ENCODE assay signal across 22 cellular contexts in genomic region chr3:152968388-152969024, GRCh38.
A peak's percentile ranks its signal among the peaks of the same experiment; 100 is the strongest.
DNase-seq lines count a peak whose midpoint lies in the region; ATAC-seq, FAIRE-seq and TF ChIP-seq lines count a peak whose summit lies in the region.
"Had no signal": no experiment of that assay in that cellular context is flagged by ENCODE, and none has a peak within 500 bp of the region (broad histone marks: within the 10 kb centered on the region; RNA-seq: fewer than 3 reads in every experiment).

No MANE protein-coding gene starts in this region.

- no peaks in the 10 kb centered on the region for H3K36me3 Mint-ChIP-seq in activated naive CD4-positive, alpha-beta T cell treated with anti-CD3 and anti-CD28 coated beads, Interleukin-2, amount 10 ng/mL, durations not matched to agents 7 days and 5 days
- H3K36me3 Mint-ChIP-seq: CD8-positive, alpha-beta memory T cell; natural killer cell treated with Interleukin-12 subunit alpha and Interleukin-12 subunit beta and Interleukin-15 and Interleukin-18, amount 100 ng/mL, for 72 hours had no signal

- ATAC-seq in SK-N-SH treated with all-trans-retinoic acid at 6 μM for 48 hours (peak; percentile 42; the same call in 2 of the 3 replicates), K562 (peak; percentile 74), GM19397 (IDR thresholded peaks at IDR 0.05; ENCODE audit: unreplicated experiment) (no peak)
- ATAC-seq: left ventricle myocardium superior; natural killer cell treated with Interleukin-12 subunit alpha and Interleukin-12 subunit beta and Interleukin-15 and Interleukin-18, amount 100 ng/mL, for 72 hours had no signal

- H4K20me1 ChIP-seq in SK-N-SH (ENCODE audit: insufficient read depth) = no peaks in the 10 kb centered on the region
- no peaks in the 10 kb centered on the region for H4K20me1 ChIP-seq in K562 (replicated peaks; ENCODE audit: control insufficient read depth, insufficient read depth, low read length)
- no peaks in the 10 kb centered on the region for H4K20me1 ChIP-seq in smooth muscle cell (ENCODE audit: low read depth)

- H3K9me1 ChIP-seq in K562 (ENCODE audit: control insufficient read depth, insufficient read depth, low read length) = no peaks in the 10 kb centered on the region

- TF ChIP-seq EP300 in SK-N-SH (IDR thresholded peaks at IDR 0.05; ENCODE audit: borderline replicate concordance in 1 of 2, low read depth in 1 of 2, low read length in 1 of 2) (no peak), K562 (IDR thresholded peaks at IDR 0.05; ENCODE audit: low read length) (no peak), suprapubic skin (IDR thresholded peaks at IDR 0.05) (no peak)

- peak; percentile 51 for FAIRE-seq in K562 (lab: Jason Lieb, UNC)
- FAIRE-seq: GM12892 had no signal

- in situ Hi-C loops in K562 (cut with MboI) = no loop called here

- intact Hi-C loops in K562 (cut with micrococcal nuclease) = loop anchor here (5.0 kb wide), 2 partner anchors 54 to 131 kb away; partner anchors contain the start of gene P2RY1

- POLR2A ChIA-PET in SK-N-SH (lab: Yijun Ruan, JAX) = no interaction called here
- POLR2A ChIA-PET in K562 (lab: Yijun Ruan, JAX) = no interaction called here

- no peaks in the 10 kb centered on the region for H3K27me3 ChIP-seq in SK-N-SH (ENCODE audit: insufficient read depth)
- no peaks in the 10 kb centered on the region for H3K27me3 ChIP-seq in K562 (ENCODE audit: control insufficient read depth in 2 of 2, insufficient read depth in 2 of 2, low read length in 2 of 2)
- H3K27me3 ChIP-seq in smooth muscle cell (ENCODE audit: low read depth) = no peaks in the 10 kb centered on the region
- H3K27me3 ChIP-seq in suprapubic skin = no peaks in the 10 kb centered on the region
- H3K27me3 ChIP-seq: Peyer's patch, testis had no signal

- H3K4me1 Mint-ChIP-seq in activated naive CD4-positive, alpha-beta T cell treated with anti-CD3 and anti-CD28 coated beads, Interleukin-2, amount 10 ng/mL, durations not matched to agents 7 days and 5 days = no peaks in the 10 kb centered on the region
- H3K4me1 Mint-ChIP-seq: CD8-positive, alpha-beta memory T cell; central memory CD8-positive, alpha-beta T cell had no signal

- H3K4me3 ChIP-seq in SK-N-SH (ENCODE audit: low read depth in 2 of 2, low read length in 1 of 2) (no peak overlapping the region), K562 (no peak overlapping the region), smooth muscle cell (no peak overlapping the region), suprapubic skin (no peak overlapping the region)
- H3K4me3 ChIP-seq: Peyer's patch, testis had no signal

- H3K9me3 ChIP-seq in SK-N-SH (no peaks in the 10 kb centered on the region), K562 (replicated peaks; ENCODE audit: control insufficient read depth, insufficient read depth, low read depth, low read length) (0 out of 2 replicates have a peak, but pooled peaks cover 8% of the 10 kb centered on the region), smooth muscle cell (replicated peaks; ENCODE audit: low read depth) (no peaks in the 10 kb centered on the region), suprapubic skin (no peaks in the 10 kb centered on the region)
- H3K9me3 ChIP-seq: Peyer's patch, testis had no signal

- no TSS peak for BruUV-seq in K562 (replicated peaks; lab: Mats Ljungman, UMichigan)

- H3K36me3 ChIP-seq in SK-N-SH (replicated peaks in 1 of 2; ENCODE audit: control insufficient read depth in 1 of 2, insufficient read depth in 2 of 2, low read length in 1 of 2) = no peaks in the 10 kb centered on the region
- no peaks in the 10 kb centered on the region for H3K36me3 ChIP-seq in K562 (ENCODE audit: control insufficient read depth, insufficient read depth, low read length)
- H3K36me3 ChIP-seq in smooth muscle cell (ENCODE audit: low read depth) = peaks cover 5% of the 10 kb centered on the region
- H3K36me3 ChIP-seq in suprapubic skin = no peaks in the 10 kb centered on the region
- H3K36me3 ChIP-seq: Peyer's patch had no signal

- H3K27ac ChIP-seq in SK-N-SH (ENCODE audit: low read depth in 2 of 2, low read length in 1 of 2) (no peak overlapping the region), K562 (ENCODE audit: extremely low read depth, low read depth, low read length) (peak overlapping the region; percentile 71), smooth muscle cell (ENCODE audit: low read depth) (peak overlapping the region; percentile 36), suprapubic skin (no peak overlapping the region)
- H3K27ac ChIP-seq: Peyer's patch, testis had no signal

- no peaks in the 10 kb centered on the region for H3K9me3 Mint-ChIP-seq in activated naive CD4-positive, alpha-beta T cell treated with anti-CD3 and anti-CD28 coated beads, Interleukin-2, amount 10 ng/mL, durations not matched to agents 7 days and 5 days
- H3K9me3 Mint-ChIP-seq: central memory CD8-positive, alpha-beta T cell; HFFc6 had no signal

- TF ChIP-seq CTCF in SK-N-SH (IDR thresholded peaks at IDR 0.05) = no peak
- TF ChIP-seq CTCF in K562 (IDR thresholded peaks at IDR 0.05 in 2 of 3, conservative IDR thresholded peaks at IDR 0.05 in 1 of 3; ENCODE audit: insufficient read depth in 2 of 3, low read depth in 1 of 3, low read length in 3 of 3) = no peak
- no peak for TF ChIP-seq CTCF in smooth muscle cell (IDR thresholded peaks at IDR 0.05; ENCODE audit: borderline replicate concordance, insufficient read depth, poor library complexity, severe bottlenecking)
- no peak for TF ChIP-seq CTCF in suprapubic skin (IDR thresholded peaks at IDR 0.05)

- H3F3A ChIP-seq in SK-N-SH (replicated peaks; ENCODE audit: insufficient read depth) (no peaks in the 10 kb centered on the region), smooth muscle cell (ENCODE audit: low read depth) (no peaks in the 10 kb centered on the region)

- no peaks in the 10 kb centered on the region for H3K4me1 ChIP-seq in SK-N-SH (ENCODE audit: control insufficient read depth in 1 of 2, insufficient read depth in 2 of 2, low read depth in 1 of 2, low read length in 1 of 2)
- peaks cover 4 to 22% of the 10 kb centered on the region in 2 experiments; a peak in 3 of 5 replicates for H3K4me1 ChIP-seq in K562 (replicated peaks in 1 of 2; ENCODE audit: control insufficient read depth in 2 of 2, insufficient read depth in 2 of 2, low read length in 2 of 2)
- H3K4me1 ChIP-seq in smooth muscle cell (ENCODE audit: low read depth) = no peaks in the 10 kb centered on the region
- peaks cover 5% of the 10 kb centered on the region for H3K4me1 ChIP-seq in suprapubic skin
- H3K4me1 ChIP-seq: Peyer's patch, testis had no signal

- no peak overlapping the region for H2AFZ ChIP-seq in SK-N-SH (ENCODE audit: low read depth)
- peak overlapping the region; percentile 88 for H2AFZ ChIP-seq in K562 (ENCODE audit: low read depth, low read length)
- peak overlapping the region; percentile 22 for H2AFZ ChIP-seq in smooth muscle cell (ENCODE audit: low read depth)

- no peaks in the 10 kb centered on the region for H3K79me2 ChIP-seq in SK-N-SH (ENCODE audit: insufficient read depth)
- no peaks in the 10 kb centered on the region for H3K79me2 ChIP-seq in K562 (ENCODE audit: control insufficient read depth, insufficient read depth, low read length)
- no peaks in the 10 kb centered on the region for H3K79me2 ChIP-seq in smooth muscle cell (ENCODE audit: low read depth)

- no peaks in the 10 kb centered on the region for H3K27me3 Mint-ChIP-seq in activated naive CD4-positive, alpha-beta T cell treated with anti-CD3 and anti-CD28 coated beads, Interleukin-2, amount 10 ng/mL, durations not matched to agents 7 days and 5 days

- H3K9ac ChIP-seq in SK-N-SH = no peak overlapping the region
- H3K9ac ChIP-seq in K562 (ENCODE audit: insufficient read depth in 1 of 2, low read depth in 2 of 2, low read length in 2 of 2) = peak overlapping the region; percentile 6 to 22; a peak in 1 of 4 replicates
- H3K9ac ChIP-seq in smooth muscle cell (ENCODE audit: low read depth) = no peak overlapping the region

- CTCF ChIA-PET in SK-N-SH (lab: Yijun Ruan, JAX) (no interaction called here), K562 (lab: Yijun Ruan, JAX; ENCODE audit: low intra/inter-chr PET ratio) (interaction anchor here (0.7 kb wide), 1 partner anchor 33 kb away, joined by 3 read pairs; no protein-coding TSS in a partner anchor)
- CTCF ChIA-PET in activated naive CD4-positive, alpha-beta T cell treated with anti-CD3 and anti-CD28 coated beads, Interleukin-2, amount 10 ng/mL, durations not matched to agents 7 days and 5 days (lab: Charles Lee) = no interaction called here

- no peaks in the 10 kb centered on the region for H3K9me2 ChIP-seq in SK-N-SH

- DNase-seq in SK-N-SH (no peak), K562 (ENCODE audit: extremely low read depth in 1 of 4, low spot score in 3 of 4) (peak; percentile 8 to 66 (median 22)), fibroblast of peridontal ligament (ENCODE audit: extremely low read depth) (peak; percentile 15), smooth muscle cell (lab: John Stamatoyannopoulos, UW; ENCODE audit: unreplicated experiment) (no peak), suprapubic skin (ENCODE audit: low spot score in 2 of 2) (no peak)
- DNase-seq in activated naive CD4-positive, alpha-beta T cell treated with anti-CD3 and anti-CD28 coated beads, Interleukin-2, amount 10 ng/mL, durations not matched to agents 7 days and 5 days = no peak
- DNase-seq: 8988T; activated naive CD4-positive, alpha-beta T cell treated with anti-CD3 and anti-CD28 coated beads, Interleukin-2, amount 50 U/mL, for 16 hours; CD8-positive, alpha-beta memory T cell; HFFc6; Kasumi-1; left ventricle myocardium superior; NCI-H187 treated with DMSO at 0.1 percent for 48 hours; NCI-H69; Peyer's patch; T-helper 1 cell; testis had no signal

- no peak overlapping the region for H3K27ac Mint-ChIP-seq in activated naive CD4-positive, alpha-beta T cell treated with anti-CD3 and anti-CD28 coated beads, Interleukin-2, amount 10 ng/mL, durations not matched to agents 7 days and 5 days
- H3K27ac Mint-ChIP-seq: CD8-positive, alpha-beta memory T cell; HFFc6; natural killer cell treated with Interleukin-12 subunit alpha and Interleukin-12 subunit beta and Interleukin-15 and Interleukin-18, amount 100 ng/mL, for 72 hours had no signal

- TF ChIP-seq POLR2A in K562 (conservative IDR thresholded peaks at IDR 0.05) = no peak
- no peak for TF ChIP-seq POLR2A in suprapubic skin (IDR thresholded peaks at IDR 0.05)

- H3K4me3 Mint-ChIP-seq in activated naive CD4-positive, alpha-beta T cell treated with anti-CD3 and anti-CD28 coated beads, Interleukin-2, amount 10 ng/mL, durations not matched to agents 7 days and 5 days = no peak overlapping the region
- H3K4me3 Mint-ChIP-seq: CD8-positive, alpha-beta memory T cell; central memory CD8-positive, alpha-beta T cell; HFFc6; natural killer cell treated with Interleukin-12 subunit alpha and Interleukin-12 subunit beta and Interleukin-15 and Interleukin-18, amount 100 ng/mL, for 72 hours had no signal

- H3K4me2 ChIP-seq in SK-N-SH = no peak overlapping the region
- peak overlapping the region; percentile 30 for H3K4me2 ChIP-seq in K562 (ENCODE audit: insufficient read depth, low read length)
- no peak overlapping the region for H3K4me2 ChIP-seq in smooth muscle cell

- TF ChIP-seq RAD21 in SK-N-SH (IDR thresholded peaks at IDR 0.05; ENCODE audit: low read length) (no peak), K562 (CRISPR knock-in tag; conservative IDR thresholded peaks at IDR 0.05 in 1 of 2, IDR thresholded peaks at IDR 0.05 in 1 of 2) (no peak)

- 0% methylated on average over 3 of the region's 3 CpGs for WGBS in SK-N-SH (ENCODE audit: low lambda C conversion rate)
- 6% methylated on average over 3 of the region's 3 CpGs for WGBS in K562 (ENCODE audit: insufficient coverage, low coverage, missing lambda C conversion rate)
- 26% methylated on average over 3 of the region's 3 CpGs for WGBS in smooth muscle cell (ENCODE audit: low lambda C conversion rate)
- WGBS in suprapubic skin = 21% methylated on average over 3 of the region's 3 CpGs

Comparison
In these comparisons a context has a peak if more than half of its experiments do, and no peak if none do; other contexts are left out.
1. DNase-seq: peak in K562 (4 of 4) and fibroblast of peridontal ligament (single experiment); none in SK-N-SH (single experiment), smooth muscle cell (single experiment), suprapubic skin (0 of 2) and activated naive CD4-positive, alpha-beta T cell treated with anti-CD3 and anti-CD28 coated beads, Interleukin-2, amount 10 ng/mL, durations not matched to agents 7 days and 5 days (single experiment).
2. H3K27ac ChIP-seq: peak in K562 (single experiment) and smooth muscle cell (single experiment); none in SK-N-SH (0 of 2) and suprapubic skin (single experiment).
3. H3K9ac ChIP-seq: peak in K562 (2 of 2); none in SK-N-SH (single experiment) and smooth muscle cell (single experiment).